In genomic region chr7:22945584-22945983, GRCh38 we compare ENCODE assay signal across 15 cellular contexts.
"Had no signal": no experiment of that assay in that cellular context is flagged by ENCODE, and none has a peak within 500 bp of the region (broad histone marks: within the 10 kb centered on the region; RNA-seq: fewer than 3 reads in every experiment).

No MANE protein-coding gene starts in this region.

- H3K4me3 ChIP-seq: body of pancreas, heart right ventricle, left lung, pancreas, tibial artery, uterus had no signal

- H3K27ac ChIP-seq: body of pancreas, heart right ventricle, left lung, pancreas, tibial artery, uterus had no signal

- ATAC-seq: body of pancreas, heart right ventricle, left lung, pancreas had no signal

- H3K27me3 ChIP-seq: body of pancreas, heart right ventricle, left lung, pancreas, tibial artery, uterus had no signal

- H3K36me3 ChIP-seq: pancreas, uterus had no signal

- H3K9me3 ChIP-seq: body of pancreas, heart right ventricle, left lung, pancreas, tibial artery, uterus had no signal

- H3K4me1 ChIP-seq: left lung, uterus had no signal

- DNase-seq: activated CD4-positive, alpha-beta T cell treated with anti-CD3 and anti-CD28 coated beads, Interleukin-2, amount 50 U/mL, for 1 hour; activated CD4-positive, CD25-positive, alpha-beta regulatory T cell; activated naive CD4-positive, alpha-beta T cell treated with anti-CD3 and anti-CD28 coated beads, Interleukin-2, amount 10 ng/mL, durations not matched to agents 7 days and 5 days; activated T-cell treated with anti-CD3 and anti-CD28 coated beads for 4 hours; body of pancreas; cerebellar nuclear complex; dermis blood vessel endothelial cell; foreskin melanocyte; islet precursor cell; left lung; pancreas; T-helper 1 cell; tibial artery; uterus had no signal
